ENCODE assay signal across 27 cellular contexts in the genomic region with DNA sequence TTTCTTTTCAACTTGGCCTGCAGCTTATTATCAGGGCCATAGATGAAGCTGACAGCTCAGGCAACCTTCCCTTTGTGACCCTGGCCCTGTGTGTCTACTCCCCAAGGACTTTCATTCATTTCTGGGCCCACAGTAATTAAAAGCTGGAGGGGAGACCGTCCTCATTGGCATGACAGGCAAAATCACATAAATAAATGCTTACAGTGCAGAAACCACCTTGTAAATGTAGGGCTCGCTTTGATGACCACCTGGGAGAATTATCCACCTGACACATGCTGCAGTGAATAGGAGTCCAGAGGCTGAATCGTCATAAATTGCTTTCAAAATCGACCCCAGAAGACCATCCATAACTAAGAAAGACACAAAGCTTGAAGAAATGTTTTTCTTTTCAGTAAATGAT.
"Had no signal": no experiment of that assay in that cellular context is flagged by ENCODE, and none has a peak within 500 bp of the region (broad histone marks: within the 10 kb centered on the region; RNA-seq: fewer than 3 reads in every experiment).

No MANE protein-coding gene starts in this region.

- H3K4me2 ChIP-seq: neural progenitor cell had no signal

- H3K4me1 Mint-ChIP-seq: immature natural killer cell; mesothelial cell of epicardium; naive B cell; natural killer cell; stimulated activated effector memory CD8-positive, alpha-beta T cell treated with anti-CD3 and anti-CD28 coated beads, Interleukin-12 subunit alpha, Interleukin-12 subunit beta, amount 100 ng/mL, for 72 hours had no signal

- ATAC-seq: natural killer cell; psoas muscle; sciatic nerve; stimulated activated effector memory CD8-positive, alpha-beta T cell treated with anti-CD3 and anti-CD28 coated beads, Interleukin-12 subunit alpha, Interleukin-12 subunit beta, amount 100 ng/mL, for 72 hours; upper lobe of right lung had no signal

- H2AFZ ChIP-seq: neural progenitor cell had no signal

- H3K27me3 Mint-ChIP-seq: stimulated activated naive CD8-positive, alpha-beta T cell treated with anti-CD3 and anti-CD28 coated beads, Interleukin-15, Interleukin-2, amounts not matched to agents 100 ng/mL and 50 ng/mL, for 24 hours had no signal

- H3K36me3 ChIP-seq: left ventricle myocardium inferior, neural progenitor cell, ovary, right atrium auricular region, spleen, suprapubic skin, thoracic aorta, tibial artery, upper lobe of right lung had no signal

- H3K36me3 Mint-ChIP-seq: natural killer cell; neural progenitor cell; stimulated activated effector memory CD8-positive, alpha-beta T cell treated with anti-CD3 and anti-CD28 coated beads, Interleukin-12 subunit alpha, Interleukin-12 subunit beta, amount 100 ng/mL, for 72 hours had no signal

- H3K4me3 Mint-ChIP-seq: immature natural killer cell; mesothelial cell of epicardium; naive B cell; natural killer cell; nephron progenitor cell; neural progenitor cell; stimulated activated effector memory CD8-positive, alpha-beta T cell treated with anti-CD3 and anti-CD28 coated beads, Interleukin-12 subunit alpha, Interleukin-12 subunit beta, amount 100 ng/mL, for 72 hours; stimulated activated naive CD8-positive, alpha-beta T cell treated with anti-CD3 and anti-CD28 coated beads, Interleukin-15, Interleukin-2, amounts not matched to agents 100 ng/mL and 50 ng/mL, for 24 hours had no signal

- H3K9ac ChIP-seq: neural progenitor cell had no signal

- FAIRE-seq: urothelium cell line had no signal

- H3K27me3 ChIP-seq: neural progenitor cell, ovary, right atrium auricular region, spleen, suprapubic skin, tibial artery, upper lobe of right lung had no signal

- DNase-seq: hypothalamus; immature natural killer cell; islet precursor cell; left ventricle myocardium inferior; mesendoderm; naive B cell; natural killer cell; nephron progenitor cell; ovary; psoas muscle; spleen; stimulated activated CD4-positive, alpha-beta T cell treated with anti-CD3 and anti-CD28 coated beads, Interleukin-4, amount 100 ng/mL, for 24 hours; stimulated activated naive CD4-positive, alpha-beta T cell; tibial artery; trophoblast cell; upper lobe of right lung had no signal

- H3K27ac ChIP-seq: left ventricle myocardium inferior, neural progenitor cell, ovary, psoas muscle, right atrium auricular region, skin epidermis, spleen, suprapubic skin, thoracic aorta, tibial artery, upper lobe of right lung had no signal

- H3K27ac Mint-ChIP-seq: immature natural killer cell; mesothelial cell of epicardium; natural killer cell; nephron progenitor cell; neural progenitor cell; stimulated activated effector memory CD8-positive, alpha-beta T cell treated with anti-CD3 and anti-CD28 coated beads, Interleukin-12 subunit alpha, Interleukin-12 subunit beta, amount 100 ng/mL, for 72 hours; stimulated activated naive CD8-positive, alpha-beta T cell treated with anti-CD3 and anti-CD28 coated beads, Interleukin-15, Interleukin-2, amounts not matched to agents 100 ng/mL and 50 ng/mL, for 24 hours had no signal

- H3K9me3 Mint-ChIP-seq: immature natural killer cell; natural killer cell; stimulated activated effector memory CD8-positive, alpha-beta T cell treated with anti-CD3 and anti-CD28 coated beads, Interleukin-12 subunit alpha, Interleukin-12 subunit beta, amount 100 ng/mL, for 72 hours; stimulated activated naive CD8-positive, alpha-beta T cell treated with anti-CD3 and anti-CD28 coated beads, Interleukin-15, Interleukin-2, amounts not matched to agents 100 ng/mL and 50 ng/mL, for 24 hours had no signal

- H3K9me3 ChIP-seq: ovary, right atrium auricular region, suprapubic skin, thoracic aorta, tibial artery, upper lobe of right lung had no signal

- H3K4me1 ChIP-seq: left ventricle myocardium inferior, psoas muscle, right atrium auricular region, spleen, suprapubic skin, tibial artery, upper lobe of right lung had no signal

- H3K4me3 ChIP-seq: left ventricle myocardium inferior, lung, neural progenitor cell, ovary, psoas muscle, right atrium auricular region, skin epidermis, spleen, suprapubic skin, thoracic aorta, tibial artery, upper lobe of right lung had no signal
